In the genomic region with DNA sequence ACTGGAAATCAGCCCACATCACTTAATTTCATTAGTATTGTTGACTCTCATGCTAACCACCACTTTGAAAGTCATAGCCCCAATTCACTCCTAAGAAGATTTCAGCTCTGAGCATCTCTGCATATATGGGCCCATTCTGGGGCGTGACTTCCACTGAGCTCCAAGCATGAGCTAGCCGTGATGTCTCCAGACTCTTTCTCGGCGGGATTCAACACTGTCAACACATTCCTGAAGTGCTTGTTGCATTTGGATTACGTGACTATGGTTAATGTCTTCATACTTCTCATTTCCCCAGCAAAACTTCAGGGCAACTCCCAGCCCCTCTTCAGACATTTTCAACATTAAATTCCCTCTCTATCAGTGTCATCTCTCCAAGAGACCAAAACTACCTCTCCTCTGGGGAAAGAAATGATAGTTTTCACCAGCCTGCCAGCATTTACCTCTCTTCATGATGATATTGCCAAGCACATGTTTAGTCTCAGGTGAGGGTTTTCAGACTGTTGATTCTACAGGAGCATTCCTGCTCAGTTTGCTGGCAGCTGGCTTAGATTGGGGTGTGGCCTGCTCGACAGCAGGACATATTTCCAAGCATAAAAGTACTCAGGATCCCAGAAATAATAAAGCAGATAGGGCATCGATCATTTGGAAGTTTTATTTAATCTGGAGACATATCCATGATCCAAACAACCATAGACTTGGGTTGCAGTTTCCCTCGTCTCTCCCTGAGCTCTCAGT, we compare ENCODE assay signal across 18 cellular contexts.
A peak's percentile ranks its signal among the peaks of the same experiment; 100 is the strongest.
DNase-seq lines count a peak whose midpoint lies in the region; ATAC-seq and TF ChIP-seq lines count a peak whose summit lies in the region.
"Had no signal": no experiment of that assay in that cellular context is flagged by ENCODE, and none has a peak within 500 bp of the region (broad histone marks: within the 10 kb centered on the region; RNA-seq: fewer than 3 reads in every experiment).

No MANE protein-coding gene starts in this region.

- H3K27ac Mint-ChIP-seq in Caco-2 (ENCODE audit: unreplicated experiment) = peak overlapping the region; percentile 1
- H3K27ac Mint-ChIP-seq in osteocyte (ENCODE audit: unreplicated experiment) = peak overlapping the region; percentile 85
- H3K27ac Mint-ChIP-seq: activated CD4-positive, alpha-beta T cell treated with anti-CD3 and anti-CD28 coated beads for 36 hours; activated T-helper 17 cell treated with anti-CD3 and anti-CD28 coated beads, Interleukin-2, amount 50 U/mL, for 72 hours; CD8-positive, alpha-beta T cell; nephron progenitor cell had no signal

- no peak overlapping the region for H3K9ac ChIP-seq in adipocyte (ENCODE audit: low read length)

- POLR2A ChIA-PET in Caco-2 (lab: Charles Lee) = interaction anchor here (0.5 kb wide), 1 partner anchor 30 kb away, joined by 3 read pairs; no protein-coding TSS in a partner anchor

- TF ChIP-seq CTCF in Caco-2 (IDR thresholded peaks at IDR 0.05; ENCODE audit: insufficient read depth in 1 of 2, low read depth in 1 of 2, low read length in 1 of 2, severe bottlenecking in 1 of 2, unreplicated experiment in 1 of 2) (no peak), osteocyte (IDR thresholded peaks at IDR 0.05) (no peak), lower lobe of right lung (IDR thresholded peaks at IDR 0.05) (no peak)

- CTCF ChIA-PET in Caco-2 (lab: Charles Lee) = no interaction called here

- ATAC-seq in lower lobe of right lung (no peak), GM21360 (IDR thresholded peaks at IDR 0.05; ENCODE audit: unreplicated experiment) (no peak)
- ATAC-seq: activated CD4-positive, alpha-beta T cell treated with anti-CD3 and anti-CD28 coated beads for 36 hours; activated T-helper 17 cell treated with anti-CD3 and anti-CD28 coated beads, Interleukin-2, amount 50 U/mL, for 72 hours; CD8-positive, alpha-beta T cell; HepG2 had no signal

- H3K36me3 ChIP-seq in Caco-2 (ENCODE audit: control insufficient read depth, insufficient read depth, low read length) (peaks cover 6% of the 10 kb centered on the region), adipocyte (ENCODE audit: control insufficient read depth, insufficient read depth, low read length, severe bottlenecking) (peaks cover 98% of the 10 kb centered on the region), lower lobe of right lung (peaks cover 98% of the 10 kb centered on the region)

- H3K4me3 Mint-ChIP-seq in Caco-2 (ENCODE audit: unreplicated experiment) = no peak overlapping the region
- no peak overlapping the region for H3K4me3 Mint-ChIP-seq in osteocyte (ENCODE audit: unreplicated experiment)
- H3K4me3 Mint-ChIP-seq: activated CD4-positive, alpha-beta T cell treated with anti-CD3 and anti-CD28 coated beads for 36 hours; activated T-helper 17 cell treated with anti-CD3 and anti-CD28 coated beads, Interleukin-2, amount 50 U/mL, for 72 hours; CD8-positive, alpha-beta T cell; nephron progenitor cell had no signal

- BruUV-seq in Caco-2 (replicated peaks; lab: Mats Ljungman, UMichigan) = no TSS peak

- DNase-seq in Caco-2 = no peak
- DNase-seq in adipocyte (ENCODE audit: low read depth) = peak; percentile 20
- DNase-seq in fibroblast of peridontal ligament (ENCODE audit: extremely low read depth) = peak; percentile 51
- no peak for DNase-seq in osteocyte (ENCODE audit: extremely low spot score, unreplicated experiment)
- DNase-seq in lower lobe of right lung = no peak
- DNase-seq in superior temporal gyrus (ENCODE audit: extremely low spot score) = no peak
- no peak for DNase-seq in COR-L47 (lab: John Stamatoyannopoulos, UW)
- DNase-seq: activated CD4-positive, alpha-beta T cell treated with anti-CD3 and anti-CD28 coated beads for 36 hours; CD8-positive, alpha-beta T cell; DMS79 treated with DMSO at 0.1 percent for 48 hours; NCI-H2107; NCI-H524; nephron progenitor cell; stimulated activated CD4-positive, alpha-beta T cell treated with anti-CD3 and anti-CD28 coated beads, Interleukin-12 subunit alpha, Interleukin-12 subunit beta, amount 100 ng/mL, for 4 hours had no signal

- H3K9me3 ChIP-seq in Caco-2 (no peaks in the 10 kb centered on the region), adipocyte (ENCODE audit: control insufficient read depth, low read length) (no peaks in the 10 kb centered on the region), lower lobe of right lung (no peaks in the 10 kb centered on the region)
- H3K9me3 ChIP-seq: prostate gland had no signal

- H3K4me1 Mint-ChIP-seq in Caco-2 (ENCODE audit: low read depth, unreplicated experiment) (peaks cover 18% of the 10 kb centered on the region), osteocyte (ENCODE audit: unreplicated experiment) (peaks cover 38% of the 10 kb centered on the region)
- H3K4me1 Mint-ChIP-seq: activated CD4-positive, alpha-beta T cell treated with anti-CD3 and anti-CD28 coated beads for 36 hours; activated T-helper 17 cell treated with anti-CD3 and anti-CD28 coated beads, Interleukin-2, amount 50 U/mL, for 72 hours; nephron progenitor cell had no signal

- H3K27me3 ChIP-seq in Caco-2 (replicated peaks; ENCODE audit: control insufficient read depth, insufficient read depth, low read length) (no peaks in the 10 kb centered on the region), adipocyte (replicated peaks; ENCODE audit: control insufficient read depth, insufficient read depth, low read length) (no peaks in the 10 kb centered on the region), lower lobe of right lung (ENCODE audit: low read depth) (no peaks in the 10 kb centered on the region)

- H3K36me3 Mint-ChIP-seq in Caco-2 (ENCODE audit: insufficient read depth, unreplicated experiment) (peaks cover 99% of the 10 kb centered on the region), osteocyte (ENCODE audit: unreplicated experiment) (peaks cover 53% of the 10 kb centered on the region)

- H3K9me3 Mint-ChIP-seq in Caco-2 (ENCODE audit: unreplicated experiment) (no peaks in the 10 kb centered on the region), osteocyte (ENCODE audit: unreplicated experiment) (no peaks in the 10 kb centered on the region)
- H3K9me3 Mint-ChIP-seq: activated T-helper 17 cell treated with anti-CD3 and anti-CD28 coated beads, Interleukin-2, amount 50 U/mL, for 72 hours; CD8-positive, alpha-beta T cell; nephron progenitor cell had no signal

- no peaks in the 10 kb centered on the region; the same call in 1 of the 2 replicates for H3K4me1 ChIP-seq in Caco-2
- H3K4me1 ChIP-seq in adipocyte (ENCODE audit: control insufficient read depth, insufficient read depth, low read length) = no peaks in the 10 kb centered on the region
- H3K4me1 ChIP-seq in lower lobe of right lung = no peaks in the 10 kb centered on the region
- H3K4me1 ChIP-seq: prostate gland had no signal

- intact Hi-C loops in Caco-2 (cut with micrococcal nuclease; ENCODE audit: unreplicated experiment) (no loop called here), lower lobe of right lung (cut with DNase I) (no loop called here)

- H3K4me3 ChIP-seq in Caco-2 (ENCODE audit: low read depth, low read length) = no peak overlapping the region
- no peak overlapping the region for H3K4me3 ChIP-seq in adipocyte (ENCODE audit: low read length)
- no peak overlapping the region for H3K4me3 ChIP-seq in lower lobe of right lung
- H3K4me3 ChIP-seq: prostate gland had no signal

- H3K27ac ChIP-seq in lower lobe of right lung = no peak overlapping the region
- H3K27ac ChIP-seq: prostate gland had no signal

- H3K27me3 Mint-ChIP-seq in Caco-2 (ENCODE audit: insufficient read depth, unreplicated experiment) (no peaks in the 10 kb centered on the region), osteocyte (ENCODE audit: unreplicated experiment) (no peaks in the 10 kb centered on the region)
- H3K27me3 Mint-ChIP-seq: activated CD4-positive, alpha-beta T cell treated with anti-CD3 and anti-CD28 coated beads for 36 hours; activated T-helper 17 cell treated with anti-CD3 and anti-CD28 coated beads, Interleukin-2, amount 50 U/mL, for 72 hours had no signal

Comparison
In these comparisons a context has a peak if more than half of its experiments do, and no peak if none do; other contexts are left out.
1. DNase-seq: peak in adipocyte (single experiment) and fibroblast of peridontal ligament (single experiment); none in Caco-2 (0 of 2), osteocyte (single experiment), lower lobe of right lung (single experiment), superior temporal gyrus (single experiment) and COR-L47 (single experiment).